ENCODE assay signal across 19 cellular contexts in genomic region chr13:51838235-51838846, GRCh38. TPM values are rescaled to one million over a fixed set of nuclear protein-coding genes. Genes with fewer than 3 reads are reported as not detected.
A peak's percentile ranks its signal among the peaks of the same experiment; 100 is the strongest.
DNase-seq lines count a peak whose midpoint lies in the region; ATAC-seq and TF ChIP-seq lines count a peak whose summit lies in the region.
"Had no signal": no experiment of that assay in that cellular context is flagged by ENCODE, and none has a peak within 500 bp of the region (broad histone marks: within the 10 kb centered on the region; RNA-seq: fewer than 3 reads in every experiment).

No MANE protein-coding gene starts in this region.

- no peak for DNase-seq in activated naive CD4-positive, alpha-beta T cell treated with anti-CD3 and anti-CD28 coated beads, Interleukin-2, amount 50 U/mL, for 72 hours (ENCODE audit: low spot score in 2 of 2)
- DNase-seq in activated naive CD4-positive, alpha-beta T cell treated with Interleukin-2 at 50 U/mL for 16 hours = no peak
- DNase-seq in astrocyte of the hippocampus (ENCODE audit: low read depth, low spot score) = peak; percentile 73
- DNase-seq in kidney epithelial cell (ENCODE audit: low read depth) = peak; percentile 25
- no peak for DNase-seq in body of pancreas
- DNase-seq in testis = no peak
- no peak for DNase-seq in HuH-7.5 (ENCODE audit: low spot score)
- DNase-seq: ACHN; activated CD4-positive, alpha-beta T cell treated with anti-CD3 and anti-CD28 coated beads, Interleukin-2, amount 10 ng/mL, durations not matched to agents 7 days and 5 days; activated effector memory CD4-positive, alpha-beta T cell treated with anti-CD3 and anti-CD28 coated beads, Interleukin-2, amount 50 U/mL, for 16 hours; erythroblast; mammary epithelial cell; NCI-H2107; substantia nigra had no signal

- H3K36me3 Mint-ChIP-seq in activated naive CD4-positive, alpha-beta T cell treated with anti-CD3 and anti-CD28 coated beads, Interleukin-2, amount 50 U/mL, for 72 hours = no peaks in the 10 kb centered on the region
- H3K36me3 Mint-ChIP-seq: neural progenitor cell had no signal

- H3K27ac ChIP-seq in body of pancreas = no peak overlapping the region
- no peak overlapping the region for H3K27ac ChIP-seq in testis
- H3K27ac ChIP-seq: neural progenitor cell had no signal

- TF ChIP-seq CTCF in kidney epithelial cell (IDR thresholded peaks at IDR 0.05; ENCODE audit: insufficient read depth, low read length, poor library complexity, severe bottlenecking) = no peak
- TF ChIP-seq CTCF in body of pancreas (IDR thresholded peaks at IDR 0.05) = no peak
- no peak for TF ChIP-seq CTCF in testis (IDR thresholded peaks at IDR 0.05)

- peaks cover 2% of the 10 kb centered on the region for H3K27me3 ChIP-seq in kidney epithelial cell (ENCODE audit: control insufficient read depth, insufficient read depth, low read length)
- H3K27me3 ChIP-seq in body of pancreas = no peaks in the 10 kb centered on the region
- H3K27me3 ChIP-seq in testis = no peaks in the 10 kb centered on the region
- H3K27me3 ChIP-seq: neural progenitor cell had no signal

- TF ChIP-seq POLR2A in body of pancreas (IDR thresholded peaks at IDR 0.05) (no peak), testis (IDR thresholded peaks at IDR 0.05) (no peak)

- 90 to 92% methylated on average over 8 of the region's 8 CpGs for WGBS in body of pancreas, 2 donors
- 91 to 93% methylated on average over 8 of the region's 8 CpGs for WGBS in testis, 2 donors

- no peaks in the 10 kb centered on the region for H3K4me1 ChIP-seq in body of pancreas
- no peaks in the 10 kb centered on the region for H3K4me1 ChIP-seq in testis

- intact Hi-C loops in body of pancreas (cut with DNase I) = no loop called here
- intact Hi-C loops in testis (cut with DNase I; ENCODE audit: low total_unique reads) = no loop called here

- no peak overlapping the region for H3K27ac Mint-ChIP-seq in activated naive CD4-positive, alpha-beta T cell treated with anti-CD3 and anti-CD28 coated beads, Interleukin-2, amount 50 U/mL, for 72 hours
- H3K27ac Mint-ChIP-seq: activated CD4-positive, alpha-beta T cell treated with anti-CD3 and anti-CD28 coated beads, Interleukin-2, amount 10 ng/mL, durations not matched to agents 7 days and 5 days; neural progenitor cell had no signal

- H3K4me3 ChIP-seq in kidney epithelial cell (ENCODE audit: low read depth, low read length) = no peak overlapping the region
- H3K4me3 ChIP-seq in body of pancreas = no peak overlapping the region
- no peak overlapping the region for H3K4me3 ChIP-seq in testis
- H3K4me3 ChIP-seq: neural progenitor cell, skin epidermis had no signal

- H3K9me3 ChIP-seq in body of pancreas (no peaks in the 10 kb centered on the region), testis (no peaks in the 10 kb centered on the region)

- H3K36me3 ChIP-seq in kidney epithelial cell (ENCODE audit: control insufficient read depth, insufficient read depth, low read length) (no peaks in the 10 kb centered on the region), body of pancreas (replicated peaks in 1 of 2; ENCODE audit: insufficient read depth in 1 of 2, low read depth in 2 of 2) (no peaks in the 10 kb centered on the region), testis (ENCODE audit: low read depth, missing control alignments) (no peaks in the 10 kb centered on the region)
- H3K36me3 ChIP-seq: neural progenitor cell had no signal

- peak; percentile 89 to 91 for ATAC-seq in activated naive CD4-positive, alpha-beta T cell treated with anti-CD3 and anti-CD28 coated beads, Interleukin-2, amount 50 U/mL, for 72 hours
- no peak for ATAC-seq in body of pancreas
- no peak for ATAC-seq in HG03460 (IDR thresholded peaks at IDR 0.05; ENCODE audit: unreplicated experiment)

- no peaks in the 10 kb centered on the region for H3K9me3 Mint-ChIP-seq in activated naive CD4-positive, alpha-beta T cell treated with anti-CD3 and anti-CD28 coated beads, Interleukin-2, amount 50 U/mL, for 72 hours
- H3K9me3 Mint-ChIP-seq: activated CD4-positive, alpha-beta T cell treated with anti-CD3 and anti-CD28 coated beads, Interleukin-2, amount 10 ng/mL, durations not matched to agents 7 days and 5 days; central memory CD8-positive, alpha-beta T cell; neural progenitor cell had no signal

RNA-seq across cellular contexts. Expression of gene TMEM272, which starts 6.6 kb away (rescaled TPM):
- under 1 TPM; 0.36 to 0.60 TPM for total RNA-seq in activated naive CD4-positive, alpha-beta T cell treated with anti-CD3 and anti-CD28 coated beads, Interleukin-2, amount 50 U/mL, for 72 hours
- total RNA-seq in kidney epithelial cell = not detected in 2 replicates
- not detected for total RNA-seq in body of pancreas
- 1 to 10 TPM; 1.7 to 1.9 TPM for total RNA-seq in testis
- 0.50 TPM for polyA plus RNA-seq in testis (ENCODE audit: insufficient read depth, low read depth, low replicate concordance)
- total RNA-seq: mammary epithelial cell; T-helper 2 cell treated with Interferon-gamma antibody and Interleukin-4, amounts not matched to agents 100 ng/mL and 5 ng/mL, for 36 hours had no signal
- polyA plus RNA-seq: mammary epithelial cell had no signal

RNA-seq across cellular contexts. Expression of gene CCDC70, which starts 23.4 kb away (rescaled TPM):
- total RNA-seq in activated naive CD4-positive, alpha-beta T cell treated with anti-CD3 and anti-CD28 coated beads, Interleukin-2, amount 50 U/mL, for 72 hours = not detected
- not detected in 2 replicates for total RNA-seq in kidney epithelial cell
- total RNA-seq in body of pancreas = not detected
- total RNA-seq in testis = 10 to 100 TPM; 35.7 to 82.2 TPM
- polyA plus RNA-seq in testis (ENCODE audit: insufficient read depth, low read depth, low replicate concordance) = 175 TPM
- total RNA-seq: activated CD4-positive, alpha-beta T cell treated with anti-CD3 and anti-CD28 coated beads, Interleukin-2, amount 10 ng/mL, durations not matched to agents 7 days and 5 days; mammary epithelial cell; T-helper 2 cell treated with Interferon-gamma antibody and Interleukin-4, amounts not matched to agents 100 ng/mL and 5 ng/mL, for 36 hours had no signal
- polyA plus RNA-seq: mammary epithelial cell had no signal

RNA-seq across cellular contexts. Expression of gene DHRS12, which starts 34.4 kb away (rescaled TPM):
- 1 to 10 TPM; 2.0 to 7.2 TPM for total RNA-seq in activated naive CD4-positive, alpha-beta T cell treated with anti-CD3 and anti-CD28 coated beads, Interleukin-2, amount 50 U/mL, for 72 hours
- 11.7 and 11.9 TPM in 2 replicates for total RNA-seq in kidney epithelial cell
- 10 to 100 TPM in 1 of 2 donors, 1 to 10 TPM in 1; 4.0 to 38.7 TPM for total RNA-seq in body of pancreas
- total RNA-seq in testis = 10 to 100 TPM; 11.4 to 16.8 TPM
- 15.9 TPM for polyA plus RNA-seq in testis (ENCODE audit: insufficient read depth, low read depth, low replicate concordance)

Comparison
In these comparisons a context has a peak if more than half of its experiments do, and no peak if none do; other contexts are left out.
1. ATAC-seq: peak in activated naive CD4-positive, alpha-beta T cell treated with anti-CD3 and anti-CD28 coated beads, Interleukin-2, amount 50 U/mL, for 72 hours (2 of 2); none in body of pancreas (single experiment) and HG03460 (single experiment).
2. DNase-seq: peak in astrocyte of the hippocampus (single experiment) and kidney epithelial cell (single experiment); none in activated naive CD4-positive, alpha-beta T cell treated with anti-CD3 and anti-CD28 coated beads, Interleukin-2, amount 50 U/mL, for 72 hours (0 of 2), activated naive CD4-positive, alpha-beta T cell treated with Interleukin-2 at 50 U/mL for 16 hours (single experiment), body of pancreas (0 of 4), testis (single experiment) and HuH-7.5 (single experiment).
3. RNA of gene CCDC70, which starts 23.4 kb away (total RNA-seq): 35.7 to 82.2 TPM in testis; not detected in activated naive CD4-positive, alpha-beta T cell treated with anti-CD3 and anti-CD28 coated beads, Interleukin-2, amount 50 U/mL, for 72 hours, not detected in kidney epithelial cell and not detected in body of pancreas; every median in the first group is over 10 times any median in the second.